ENCODE assay signal across 9 cellular contexts in genomic region chr11:12769834-12770345, GRCh38.
A peak's percentile ranks its signal among the peaks of the same experiment; 100 is the strongest.
DNase-seq lines count a peak whose midpoint lies in the region; ATAC-seq and TF ChIP-seq lines count a peak whose summit lies in the region.
"Had no signal": no experiment of that assay in that cellular context is flagged by ENCODE, and none has a peak within 500 bp of the region (broad histone marks: within the 10 kb centered on the region; RNA-seq: fewer than 3 reads in every experiment).

No MANE protein-coding gene starts in this region.

- H3K27ac Mint-ChIP-seq in activated naive CD4-positive, alpha-beta T cell treated with anti-CD3 and anti-CD28 coated beads for 36 hours = no peak overlapping the region

- H3K27me3 ChIP-seq in RWPE2 (ENCODE audit: insufficient read depth, poor library complexity, severe bottlenecking) (no peaks in the 10 kb centered on the region), smooth muscle cell (ENCODE audit: low read depth) (no peaks in the 10 kb centered on the region)

- 6% methylated on average over 3 of the region's 3 CpGs for WGBS in smooth muscle cell (ENCODE audit: low lambda C conversion rate)

- H3K36me3 ChIP-seq in RWPE2 (ENCODE audit: low read depth) (peaks cover 17% of the 10 kb centered on the region), smooth muscle cell (ENCODE audit: low read depth) (no peaks in the 10 kb centered on the region)

- H3K4me3 ChIP-seq in RWPE2 (ENCODE audit: severe bottlenecking) (no peak overlapping the region), smooth muscle cell (no peak overlapping the region)

- no peaks in the 10 kb centered on the region for H3K36me3 Mint-ChIP-seq in activated naive CD4-positive, alpha-beta T cell treated with anti-CD3 and anti-CD28 coated beads for 36 hours (ENCODE audit: low read depth)

- ATAC-seq in RWPE2 (ENCODE audit: low read depth) = peak; percentile 83

- peak overlapping the region; percentile 77 for H3K4me2 ChIP-seq in smooth muscle cell

- DNase-seq in HPDE6-E6E7 (ENCODE audit: extremely low spot score) (peak; percentile 46), RWPE2 (ENCODE audit: low spot score) (no peak), fibroblast of gingiva (ENCODE audit: low read depth) (peak; percentile 83), smooth muscle cell (lab: John Stamatoyannopoulos, UW; ENCODE audit: unreplicated experiment) (no peak), DMS79 treated with DMSO at 0.1 percent for 48 hours (lab: John Stamatoyannopoulos, UW) (no peak), SHP77 treated with DMSO at 0.1 percent for 48 hours (lab: John Stamatoyannopoulos, UW) (no peak), activated gamma-delta T cell treated with Interleukin-2 at 50 U/mL for 16 hours (no peak)
- DNase-seq in activated naive CD4-positive, alpha-beta T cell treated with anti-CD3 and anti-CD28 coated beads for 36 hours = no peak
- DNase-seq: NCI-H526 treated with DMSO at 0.1 percent for 48 hours had no signal

- H3K27ac ChIP-seq in RWPE2 (ENCODE audit: poor library complexity, severe bottlenecking) = peak overlapping the region; percentile 94
- peak overlapping the region; percentile 72 for H3K27ac ChIP-seq in smooth muscle cell (ENCODE audit: low read depth)

- H3K4me1 ChIP-seq in RWPE2 (ENCODE audit: insufficient read depth, poor library complexity, severe bottlenecking) (peaks cover 56% of the 10 kb centered on the region), smooth muscle cell (ENCODE audit: low read depth) (peaks cover 32% of the 10 kb centered on the region)

- H3K9me3 Mint-ChIP-seq in activated naive CD4-positive, alpha-beta T cell treated with anti-CD3 and anti-CD28 coated beads for 36 hours = no peaks in the 10 kb centered on the region

- H3K4me1 Mint-ChIP-seq in activated naive CD4-positive, alpha-beta T cell treated with anti-CD3 and anti-CD28 coated beads for 36 hours (ENCODE audit: low read depth) = no peaks in the 10 kb centered on the region

- no peak overlapping the region for H2AFZ ChIP-seq in smooth muscle cell (ENCODE audit: low read depth)

- H4K20me1 ChIP-seq in smooth muscle cell (ENCODE audit: low read depth) = peaks cover 65% of the 10 kb centered on the region

- H3K9me3 ChIP-seq in RWPE2 (ENCODE audit: severe bottlenecking) (no peaks in the 10 kb centered on the region), smooth muscle cell (replicated peaks; ENCODE audit: low read depth) (no peaks in the 10 kb centered on the region)

- intact Hi-C loops in activated naive CD4-positive, alpha-beta T cell treated with anti-CD3 and anti-CD28 coated beads for 36 hours (cut with micrococcal nuclease) = no loop called here

- H3K9ac ChIP-seq in smooth muscle cell (ENCODE audit: low read depth) = peak overlapping the region; percentile 55

- H3F3A ChIP-seq in smooth muscle cell (ENCODE audit: low read depth) = peaks cover 30% of the 10 kb centered on the region

- peaks cover 100% of the 10 kb centered on the region for H3K79me2 ChIP-seq in smooth muscle cell (ENCODE audit: low read depth)

- CTCF ChIA-PET in activated naive CD4-positive, alpha-beta T cell treated with anti-CD3 and anti-CD28 coated beads for 36 hours (lab: Charles Lee) = interaction anchor here (0.6 to 1.1 kb wide), 2 partner anchors 18 to 279 kb away, joined by 4 read pairs; no protein-coding TSS in a partner anchor

- TF ChIP-seq CTCF in RWPE2 (IDR thresholded peaks at IDR 0.05; ENCODE audit: poor library complexity, severe bottlenecking) = no peak
- no peak for TF ChIP-seq CTCF in smooth muscle cell (IDR thresholded peaks at IDR 0.05; ENCODE audit: borderline replicate concordance, insufficient read depth, poor library complexity, severe bottlenecking)

- peaks cover 7% of the 10 kb centered on the region for H3K27me3 Mint-ChIP-seq in activated naive CD4-positive, alpha-beta T cell treated with anti-CD3 and anti-CD28 coated beads for 36 hours (ENCODE audit: low read depth)

- no peak overlapping the region for H3K4me3 Mint-ChIP-seq in activated naive CD4-positive, alpha-beta T cell treated with anti-CD3 and anti-CD28 coated beads for 36 hours

Comparison
In these comparisons a context has a peak if more than half of its experiments do, and no peak if none do; other contexts are left out.
1. DNase-seq: peak in HPDE6-E6E7 (single experiment) and fibroblast of gingiva (single experiment); none in RWPE2 (single experiment), smooth muscle cell (single experiment), DMS79 treated with DMSO at 0.1 percent for 48 hours (single experiment), SHP77 treated with DMSO at 0.1 percent for 48 hours (single experiment), activated gamma-delta T cell treated with Interleukin-2 at 50 U/mL for 16 hours (single experiment) and activated naive CD4-positive, alpha-beta T cell treated with anti-CD3 and anti-CD28 coated beads for 36 hours (single experiment).